28 cellular contexts compared by ENCODE assay signal in genomic region chr6:116954335-116954734, GRCh38.
"Had no signal": no experiment of that assay in that cellular context is flagged by ENCODE, and none has a peak within 500 bp of the region (broad histone marks: within the 10 kb centered on the region; RNA-seq: fewer than 3 reads in every experiment).

No MANE protein-coding gene starts in this region.

- H3K27ac ChIP-seq: SJCRH30, SK-N-MC had no signal

- H3K4me3 Mint-ChIP-seq: activated CD4-positive, alpha-beta T cell treated with anti-CD3 and anti-CD28 coated beads for 36 hours; activated CD4-positive, alpha-beta T cell treated with anti-CD3 and anti-CD28 coated beads, Interleukin-2, amount 10 ng/mL, durations not matched to agents 7 days and 5 days; activated CD8-positive, alpha-beta T cell treated with anti-CD3 and anti-CD28 coated beads, Interleukin-2, amount 10 ng/mL, durations not matched to agents 7 days and 5 days; activated naive CD4-positive, alpha-beta T cell treated with anti-CD3 and anti-CD28 coated beads for 36 hours; activated naive CD8-positive, alpha-beta T cell; activated naive CD8-positive, alpha-beta T cell treated with anti-CD3 and anti-CD28 coated beads, Interleukin-2, amount 50 U/mL, for 24 hours; activated T-cell treated with anti-CD3 and anti-CD28 coated beads, Interleukin-2, amount 50 U/mL, for 24 hours; brain; central memory CD8-positive, alpha-beta T cell; T-helper 1 cell treated with Interleukin-12 subunit alpha and Interleukin-12 subunit beta and Interleukin-4 antibody, amounts not matched to agents 30 μg/mL and 1 μg/mL, for 36 hours; T-helper 2 cell treated with Interferon-gamma antibody and Interleukin-4, amounts not matched to agents 5 μg/mL and 100 μg/mL, for 36 hours; WTC11 had no signal

- H3K36me3 ChIP-seq: SJCRH30 had no signal

- H3K4me1 ChIP-seq: SJCRH30 had no signal

- H3K4me3 ChIP-seq: SJCRH30, SK-N-MC had no signal

- H3K27ac Mint-ChIP-seq: activated CD4-positive, alpha-beta T cell treated with anti-CD3 and anti-CD28 coated beads for 36 hours; activated CD4-positive, alpha-beta T cell treated with anti-CD3 and anti-CD28 coated beads, Interleukin-2, amount 10 ng/mL, durations not matched to agents 7 days and 5 days; activated CD8-positive, alpha-beta T cell treated with anti-CD3 and anti-CD28 coated beads, Interleukin-2, amount 10 ng/mL, durations not matched to agents 7 days and 5 days; activated naive CD4-positive, alpha-beta T cell treated with anti-CD3 and anti-CD28 coated beads for 36 hours; activated naive CD8-positive, alpha-beta T cell; activated naive CD8-positive, alpha-beta T cell treated with anti-CD3 and anti-CD28 coated beads, Interleukin-2, amount 50 U/mL, for 24 hours; activated T-cell treated with anti-CD3 and anti-CD28 coated beads, Interleukin-2, amount 50 U/mL, for 24 hours; brain; T-helper 1 cell treated with Interleukin-12 subunit alpha and Interleukin-12 subunit beta and Interleukin-4 antibody, amounts not matched to agents 30 μg/mL and 1 μg/mL, for 36 hours; T-helper 2 cell treated with Interferon-gamma antibody and Interleukin-4, amounts not matched to agents 5 μg/mL and 100 μg/mL, for 36 hours; WTC11 had no signal

- FAIRE-seq: TTC549 had no signal

- ATAC-seq: activated CD4-positive, alpha-beta T cell treated with anti-CD3 and anti-CD28 coated beads for 36 hours; activated CD4-positive, CD25-positive, alpha-beta regulatory T cell treated with anti-CD3 and anti-CD28 coated beads, Interleukin-2, amount 50 U/mL, for 24 hours; activated CD8-positive, alpha-beta T cell treated with anti-CD3 and anti-CD28 coated beads, Interleukin-2, amount 10 ng/mL, durations not matched to agents 7 days and 5 days; activated naive CD8-positive, alpha-beta T cell treated with anti-CD3 and anti-CD28 coated beads, Interleukin-2, amount 50 U/mL, for 24 hours; Panc1 had no signal

- H3K9me3 Mint-ChIP-seq: activated CD4-positive, alpha-beta T cell treated with anti-CD3 and anti-CD28 coated beads, Interleukin-2, amount 10 ng/mL, durations not matched to agents 7 days and 5 days; activated naive CD4-positive, alpha-beta T cell treated with anti-CD3 and anti-CD28 coated beads for 36 hours; activated naive CD8-positive, alpha-beta T cell treated with anti-CD3 and anti-CD28 coated beads, Interleukin-2, amount 50 U/mL, for 24 hours; activated T-cell treated with anti-CD3 and anti-CD28 coated beads, Interleukin-2, amount 50 U/mL, for 24 hours; brain; T-helper 1 cell treated with Interleukin-12 subunit alpha and Interleukin-12 subunit beta and Interleukin-4 antibody, amounts not matched to agents 30 μg/mL and 1 μg/mL, for 36 hours; T-helper 2 cell treated with Interferon-gamma antibody and Interleukin-4, amounts not matched to agents 5 μg/mL and 100 μg/mL, for 36 hours; WTC11 had no signal

- H3K27me3 ChIP-seq: SJCRH30 had no signal

- H3K4me1 Mint-ChIP-seq: activated CD4-positive, alpha-beta T cell treated with anti-CD3 and anti-CD28 coated beads for 36 hours; activated CD4-positive, alpha-beta T cell treated with anti-CD3 and anti-CD28 coated beads, Interleukin-2, amount 10 ng/mL, durations not matched to agents 7 days and 5 days; activated naive CD8-positive, alpha-beta T cell treated with anti-CD3 and anti-CD28 coated beads, Interleukin-2, amount 50 U/mL, for 24 hours; brain; central memory CD8-positive, alpha-beta T cell had no signal

- H3K9me3 ChIP-seq: SJCRH30 had no signal

- DNase-seq: activated CD4-positive, alpha-beta T cell treated with anti-CD3 and anti-CD28 coated beads for 36 hours; activated CD4-positive, alpha-beta T cell treated with anti-CD3 and anti-CD28 coated beads, Interleukin-2, amount 10 ng/mL, durations not matched to agents 7 days and 5 days; activated CD4-positive, alpha-beta T cell treated with anti-CD3 and anti-CD28 coated beads, Interleukin-2, amount 50 U/mL, for 48 hours; activated CD8-positive, alpha-beta T cell treated with anti-CD3 and anti-CD28 coated beads, Interleukin-2, amount 10 ng/mL, durations not matched to agents 7 days and 5 days; activated gamma-delta T cell treated with Interleukin-2 at 50 U/mL for 16 hours; activated naive CD4-positive, alpha-beta T cell treated with anti-CD3 and anti-CD28 coated beads for 36 hours; activated naive CD8-positive, alpha-beta T cell treated with anti-CD3 and anti-CD28 coated beads, Interleukin-2, amount 50 U/mL, for 24 hours; activated T-cell treated with anti-CD3 and anti-CD28 coated beads, Interleukin-2, amount 50 U/mL, for 24 hours; anterior cingulate cortex; NCI-H1092 treated with DMSO at 0.1 percent for 48 hours; NCI-H187; NCI-H2227 treated with DMSO at 0.1 percent for 48 hours; NCI-H446; NCI-H510A treated with DMSO at 0.1 percent for 48 hours; NK-92 treated with Interleukin-12 subunit alpha and Interleukin-12 subunit beta, amount 100 ng/mL, for 24 hours; OCI-M1; SHP77; SJCRH30 had no signal

- H3K27me3 Mint-ChIP-seq: activated CD4-positive, alpha-beta T cell treated with anti-CD3 and anti-CD28 coated beads, Interleukin-2, amount 10 ng/mL, durations not matched to agents 7 days and 5 days; activated naive CD8-positive, alpha-beta T cell; activated T-cell treated with anti-CD3 and anti-CD28 coated beads, Interleukin-2, amount 50 U/mL, for 24 hours; brain; central memory CD8-positive, alpha-beta T cell had no signal

- H3K36me3 Mint-ChIP-seq: activated naive CD8-positive, alpha-beta T cell; brain; WTC11 had no signal
